Comparison of ENCODE assay signal across 18 cellular contexts in the genomic region with DNA sequence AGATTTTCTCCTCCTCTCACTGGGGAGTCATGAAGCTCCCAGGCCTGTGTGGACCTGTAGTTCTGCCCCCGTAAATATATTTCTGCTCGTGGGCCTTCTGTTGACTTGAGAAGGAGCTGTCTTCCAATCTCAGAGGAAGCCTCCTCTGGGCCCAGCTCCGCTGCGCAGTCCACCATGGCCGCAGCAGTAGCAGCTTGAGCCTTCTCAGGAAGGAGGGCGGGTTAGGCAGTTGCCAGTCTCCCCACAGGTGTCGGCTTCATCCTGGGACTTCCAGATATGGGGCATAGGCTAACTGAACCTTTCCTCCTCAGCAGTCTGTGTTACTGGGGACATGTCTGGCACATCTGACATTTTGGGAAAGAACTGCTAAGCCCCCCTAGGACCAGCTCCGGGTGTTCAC.
DNase-seq lines count a peak whose midpoint lies in the region; ATAC-seq and TF ChIP-seq lines count a peak whose summit lies in the region.
"Had no signal": no experiment of that assay in that cellular context is flagged by ENCODE, and none has a peak within 500 bp of the region (broad histone marks: within the 10 kb centered on the region; RNA-seq: fewer than 3 reads in every experiment).

No MANE protein-coding gene starts in this region.

- H3K4me3 ChIP-seq in heart right ventricle (no peak overlapping the region), urinary bladder (ENCODE audit: low read depth, low read length) (no peak overlapping the region), adrenal gland (no peak overlapping the region), foreskin fibroblast (ENCODE audit: low read depth in 1 of 2, low read length in 2 of 2) (no peak overlapping the region)
- H3K4me3 ChIP-seq: PC-9, SJCRH30 had no signal

- no peak for ATAC-seq in heart right ventricle
- ATAC-seq in GM21447 (IDR thresholded peaks at IDR 0.05; ENCODE audit: unreplicated experiment), result no peak

- no peaks in the 10 kb centered on the region for H3K27me3 ChIP-seq in heart right ventricle
- H3K27me3 ChIP-seq in adrenal gland, result no peaks in the 10 kb centered on the region
- H3K27me3 ChIP-seq: SJCRH30 had no signal

- H3K4me1 ChIP-seq in heart right ventricle (peaks cover 0 to 42% (median 24%) of the 10 kb centered on the region in 9 donors), urinary bladder (ENCODE audit: insufficient read depth) (no peaks in the 10 kb centered on the region), adrenal gland (replicated peaks in 1 of 2) (peaks cover 0 to 13% of the 10 kb centered on the region in 2 donors)
- H3K4me1 ChIP-seq: SJCRH30 had no signal

- H3K4me1 Mint-ChIP-seq in chondrocyte (ENCODE audit: low read depth) (peaks cover 13% of the 10 kb centered on the region), nephron progenitor cell (peaks cover 55% of the 10 kb centered on the region)

- no peak for TF ChIP-seq POLR2A in adrenal gland (IDR thresholded peaks at IDR 0.05)

- no peaks in the 10 kb centered on the region for H3K27me3 Mint-ChIP-seq in chondrocyte (ENCODE audit: low read depth)
- H3K27me3 Mint-ChIP-seq in nephron progenitor cell (ENCODE audit: low read depth, poor library complexity), result peaks cover 3% of the 10 kb centered on the region
- H3K27me3 Mint-ChIP-seq: CD4-positive, alpha-beta T cell had no signal

- no peaks in the 10 kb centered on the region for H3K36me3 Mint-ChIP-seq in chondrocyte (ENCODE audit: low read depth)
- H3K36me3 Mint-ChIP-seq in nephron progenitor cell (ENCODE audit: low read depth), result no peaks in the 10 kb centered on the region

- H3K4me3 Mint-ChIP-seq in chondrocyte (ENCODE audit: unreplicated experiment), result no peak overlapping the region
- H3K4me3 Mint-ChIP-seq in nephron progenitor cell, result no peak overlapping the region
- H3K4me3 Mint-ChIP-seq: CD4-positive, alpha-beta T cell had no signal

- H3K36me3 ChIP-seq in heart right ventricle (no peaks in the 10 kb centered on the region), urinary bladder (ENCODE audit: insufficient read depth) (no peaks in the 10 kb centered on the region), adrenal gland (replicated peaks in 1 of 2) (no peaks in the 10 kb centered on the region)
- H3K36me3 ChIP-seq: SJCRH30 had no signal

- H3K27ac ChIP-seq in heart right ventricle (peak overlapping the region in 5 of 10 donors; percentile 10 to 71 (median 59)), urinary bladder (ENCODE audit: low read depth) (peak overlapping the region; percentile 11), adrenal gland (no peak overlapping the region)
- H3K27ac ChIP-seq: HL-60, PC-9, SJCRH30 had no signal

- no peaks in the 10 kb centered on the region for H3K9me3 ChIP-seq in heart right ventricle
- H3K9me3 ChIP-seq in adrenal gland (replicated peaks in 1 of 3), result no peaks in the 10 kb centered on the region
- H3K9me3 ChIP-seq: SJCRH30 had no signal

- H3K9me3 Mint-ChIP-seq in chondrocyte (ENCODE audit: low read depth) (no peaks in the 10 kb centered on the region), nephron progenitor cell (no peaks in the 10 kb centered on the region)
- H3K9me3 Mint-ChIP-seq: CD4-positive, alpha-beta T cell had no signal

- 88 to 89% methylated on average over 8 of the region's 8 CpGs for WGBS in heart right ventricle, 2 donors
- 78% methylated on average over 8 of the region's 8 CpGs for WGBS in urinary bladder
- WGBS in adrenal gland, 4 donors, result 85 to 91% (median 90%) methylated on average over 8 of the region's 8 CpGs

- intact Hi-C loops in cardiac septum (cut with DNase I) (loop anchor here (5.0 kb wide), 1 partner anchor 189 kb away; no protein-coding TSS in a partner anchor), heart right ventricle (cut with DNase I) (loop anchor here in 8 of 10 donors (5.0 to 10.0 kb wide), 6 partner anchors 74 to 417 kb away; a partner anchor contains a TSS), adrenal gland (cut with DNase I) (loop anchor here (5.0 kb wide), 2 partner anchors 74 to 79 kb away; a partner anchor contains a TSS)

- TF ChIP-seq CTCF in heart right ventricle (IDR thresholded peaks at IDR 0.05) (no peak), chondrocyte (IDR thresholded peaks at IDR 0.05) (no peak), nephron progenitor cell (IDR thresholded peaks at IDR 0.05) (no peak), adrenal gland (IDR thresholded peaks at IDR 0.05) (no peak), foreskin fibroblast (IDR thresholded peaks at IDR 0.05; ENCODE audit: low read depth, low read length) (no peak)

- H3K27ac Mint-ChIP-seq in chondrocyte (ENCODE audit: unreplicated experiment) (no peak overlapping the region), nephron progenitor cell (peak overlapping the region; percentile 42)
- H3K27ac Mint-ChIP-seq: CD4-positive, alpha-beta T cell had no signal

- peak; percentile 44 for DNase-seq in cardiac septum (ENCODE audit: low spot score)
- no peak for DNase-seq in heart right ventricle
- DNase-seq in chondrocyte (ENCODE audit: low spot score), result peak; percentile 32
- no peak for DNase-seq in nephron progenitor cell
- DNase-seq in adrenal gland, result no peak
- DNase-seq in foreskin fibroblast, result no peak
- DNase-seq: ACHN; Calu3; CD4-positive, alpha-beta T cell; DMS79; NCI-H1105; NCI-H1694; NCI-H446; PC-9; SJCRH30 had no signal

Comparison
In these comparisons a context has a peak if more than half of its experiments do, and no peak if none do; other contexts are left out.
1. DNase-seq: peak in cardiac septum (single experiment) and chondrocyte (single experiment); none in heart right ventricle (0 of 2), nephron progenitor cell (single experiment), adrenal gland (0 of 7) and foreskin fibroblast (0 of 2).